ENCODE assay signal across 9 cellular contexts in the genomic region with DNA sequence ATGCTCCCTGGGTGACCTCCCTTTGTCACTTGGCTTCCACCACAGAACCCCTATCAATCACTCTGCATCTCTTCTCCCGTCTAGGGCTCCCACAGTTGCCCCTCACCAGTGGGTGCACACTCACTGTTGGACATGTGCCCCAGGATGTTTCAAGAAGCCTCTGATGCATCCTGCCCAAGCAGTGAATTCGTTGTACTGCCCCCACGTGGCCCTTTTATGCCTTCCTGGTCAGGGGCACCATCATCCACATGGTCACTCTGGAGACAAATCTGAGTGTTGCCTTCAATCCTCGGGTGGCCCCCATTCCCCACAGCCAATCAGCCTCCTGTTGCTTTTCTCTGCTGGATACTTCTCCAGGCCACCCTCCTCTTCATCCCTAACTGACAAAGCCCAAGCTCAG. TPM values are rescaled to one million over a fixed set of nuclear protein-coding genes. Genes with fewer than 3 reads are reported as not detected.
A peak's percentile ranks its signal among the peaks of the same experiment; 100 is the strongest.
DNase-seq lines count a peak whose midpoint lies in the region; ATAC-seq, FAIRE-seq and TF ChIP-seq lines count a peak whose summit lies in the region.
"Had no signal": no experiment of that assay in that cellular context is flagged by ENCODE, and none has a peak within 500 bp of the region (broad histone marks: within the 10 kb centered on the region; RNA-seq: fewer than 3 reads in every experiment).

No MANE protein-coding gene starts in this region.

- no peaks in the 10 kb centered on the region for H3K27me3 Mint-ChIP-seq in activated CD4-positive, alpha-beta memory T cell treated with anti-CD3 and anti-CD28 coated beads, Interleukin-2, amount 10 ng/mL, durations not matched to agents 7 days and 5 days

- no peak for ATAC-seq in HG02852 (IDR thresholded peaks at IDR 0.05; ENCODE audit: unreplicated experiment)
- no peak for ATAC-seq in GM21526 (IDR thresholded peaks at IDR 0.05; ENCODE audit: low FRiP score, unreplicated experiment)

- CTCF ChIA-PET in HEK293T (lab: Yijun Ruan, JAX): interaction anchor here (0.5 to 1.3 kb wide), 2 partner anchors 146 to 1293 kb away, joined by 4 to 6 read pairs; no protein-coding TSS in a partner anchor
- CTCF ChIA-PET in activated CD4-positive, alpha-beta memory T cell treated with anti-CD3 and anti-CD28 coated beads, Interleukin-2, amount 10 ng/mL, durations not matched to agents 7 days and 5 days (lab: Charles Lee): no interaction called here

- DNase-seq in EL (peak; percentile 8), HEK293T (ENCODE audit: extremely low spot score) (peak; percentile 26), lung microvascular endothelial cell (ENCODE audit: low read depth in 2 of 2) (peak; percentile 20 to 26), GM12892 (ENCODE audit: insufficient read length) (no peak)
- peak; percentile 19 for DNase-seq in activated CD4-positive, alpha-beta memory T cell treated with anti-CD3 and anti-CD28 coated beads, Interleukin-2, amount 10 ng/mL, durations not matched to agents 7 days and 5 days
- DNase-seq: NCI-H2107 had no signal

- H3K4me3 Mint-ChIP-seq in activated CD4-positive, alpha-beta memory T cell treated with anti-CD3 and anti-CD28 coated beads, Interleukin-2, amount 10 ng/mL, durations not matched to agents 7 days and 5 days: no peak overlapping the region

- no peaks in the 10 kb centered on the region for H3K4me1 Mint-ChIP-seq in activated CD4-positive, alpha-beta memory T cell treated with anti-CD3 and anti-CD28 coated beads, Interleukin-2, amount 10 ng/mL, durations not matched to agents 7 days and 5 days

- no peak for FAIRE-seq in GM12892 (lab: Jason Lieb, UNC)

- H3K36me3 Mint-ChIP-seq in activated CD4-positive, alpha-beta memory T cell treated with anti-CD3 and anti-CD28 coated beads, Interleukin-2, amount 10 ng/mL, durations not matched to agents 7 days and 5 days (ENCODE audit: low read depth): no peaks in the 10 kb centered on the region

- TF ChIP-seq POLR2A in GM12892 (IDR thresholded peaks at IDR 0.05; ENCODE audit: low read depth, low read length): no peak

- no peaks in the 10 kb centered on the region for H3K9me3 Mint-ChIP-seq in activated CD4-positive, alpha-beta memory T cell treated with anti-CD3 and anti-CD28 coated beads, Interleukin-2, amount 10 ng/mL, durations not matched to agents 7 days and 5 days

- POLR2A ChIA-PET in HEK293T (lab: Yijun Ruan, JAX): no interaction called here
- POLR2A ChIA-PET in activated CD4-positive, alpha-beta memory T cell treated with anti-CD3 and anti-CD28 coated beads, Interleukin-2, amount 10 ng/mL, durations not matched to agents 7 days and 5 days (lab: Charles Lee): no interaction called here

- no peak overlapping the region for H3K27ac Mint-ChIP-seq in activated CD4-positive, alpha-beta memory T cell treated with anti-CD3 and anti-CD28 coated beads, Interleukin-2, amount 10 ng/mL, durations not matched to agents 7 days and 5 days

TF ChIP-seq in HEK293T, 16 proteins besides CTCF, POLR2A, EP300 and RAD21:
- TF ChIP-seq NFRKB (IDR thresholded peaks at IDR 0.05) (no peak), SUZ12 (IDR thresholded peaks at IDR 0.05) (no peak), ARNT (IDR thresholded peaks at IDR 0.05) (no peak), FOXM1 (IDR thresholded peaks at IDR 0.05; ENCODE audit: borderline replicate concordance) (no peak), FOXA1 (IDR thresholded peaks at IDR 0.05) (no peak)

RNA-seq across cellular contexts. Expression of gene ITIH6, which starts 12.2 kb away (rescaled TPM):
- total RNA-seq in activated CD4-positive, alpha-beta memory T cell treated with anti-CD3 and anti-CD28 coated beads, Interleukin-2, amount 10 ng/mL, durations not matched to agents 7 days and 5 days: not detected
- not detected in 2 replicates for total RNA-seq in lung microvascular endothelial cell
- polyA plus RNA-seq in GM12892 (2012; ENCODE audit: missing spikeins): not detected
- total RNA-seq: adrenal gland had no signal
- polyA plus RNA-seq: adrenal gland had no signal

RNA-seq across cellular contexts. Expression of gene MAGED2, which starts 21.6 kb away (rescaled TPM):
- 10 to 100 TPM; 63.3 to 70.1 TPM for total RNA-seq in activated CD4-positive, alpha-beta memory T cell treated with anti-CD3 and anti-CD28 coated beads, Interleukin-2, amount 10 ng/mL, durations not matched to agents 7 days and 5 days
- 164 and 201 TPM in 2 replicates for total RNA-seq in lung microvascular endothelial cell
- polyA plus RNA-seq in GM12892 (2012; ENCODE audit: missing spikeins): 27.2 TPM
